In the genomic region with DNA sequence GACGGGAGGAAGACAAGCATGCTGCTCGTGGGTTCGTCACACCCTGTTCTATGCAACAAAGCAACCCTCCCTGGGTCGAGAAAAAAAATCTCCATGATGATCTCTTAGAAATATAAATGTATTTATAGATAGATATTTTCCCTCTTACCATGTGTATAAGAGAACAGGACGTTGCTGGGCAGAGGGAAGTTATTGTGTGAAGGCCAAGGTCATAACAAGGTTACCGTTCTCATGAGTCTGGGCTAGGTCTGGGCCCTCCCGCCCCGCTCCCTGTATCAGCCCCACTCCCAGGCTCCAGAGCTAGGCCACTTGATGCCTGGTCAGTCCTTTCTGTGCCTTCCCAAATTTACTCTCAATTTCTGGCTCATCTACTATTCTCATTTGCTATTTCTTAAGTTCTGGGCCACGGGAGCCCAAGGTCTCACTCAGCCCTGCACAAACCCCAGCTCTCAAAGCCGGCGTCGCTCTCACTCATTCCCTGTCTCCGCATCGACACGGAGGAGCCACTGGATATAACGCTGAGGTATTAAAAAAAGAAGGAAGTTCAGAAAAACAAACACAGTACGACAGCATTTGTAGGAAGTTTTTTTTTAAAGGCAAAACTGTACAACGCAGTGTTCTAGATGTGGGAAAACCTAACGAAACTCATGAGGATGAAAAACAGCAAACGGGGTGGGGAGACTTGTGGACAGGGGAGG, we compare ENCODE assay signal across 8 cellular contexts.
DNase-seq lines count a peak whose midpoint lies in the region; ATAC-seq and TF ChIP-seq lines count a peak whose summit lies in the region.

No MANE protein-coding gene starts in this region.

- H2AK5ac ChIP-seq in H9 (ENCODE audit: insufficient read length, low read length) = no peak overlapping the region

- no peak overlapping the region for H3K23ac ChIP-seq in H9 (ENCODE audit: insufficient read length, low read depth, low read length)

- H3K9me3 Mint-ChIP-seq in H9 = no peaks in the 10 kb centered on the region
- no peaks in the 10 kb centered on the region for H3K9me3 Mint-ChIP-seq in dendritic cell treated with granulocyte-macrophage colony-stimulating factor and Interleukin-4, amounts not matched to agents 40 ng/mL and 50 ng/mL, for 4 days

- H3K4me3 Mint-ChIP-seq in H9 = peak overlapping the region; percentile 47 to 68
- peak overlapping the region; percentile 73 for H3K4me3 Mint-ChIP-seq in dendritic cell treated with granulocyte-macrophage colony-stimulating factor and Interleukin-4, amounts not matched to agents 40 ng/mL and 50 ng/mL, for 4 days

- no peak for TF ChIP-seq CTCF in H9 (conservative IDR thresholded peaks at IDR 0.05)
- no peak for TF ChIP-seq CTCF in RWPE1 (conservative IDR thresholded peaks at IDR 0.05; ENCODE audit: low read depth)
- TF ChIP-seq CTCF in upper lobe of left lung (IDR thresholded peaks at IDR 0.05) = no peak

- no peaks in the 10 kb centered on the region for H3K79me1 ChIP-seq in H9 (ENCODE audit: insufficient read depth, low read depth, low read length, poor library complexity, severe bottlenecking)

- H4K20me1 ChIP-seq in H9 (ENCODE audit: control insufficient read depth, insufficient read depth, insufficient read length) = no peaks in the 10 kb centered on the region

- H3K27me3 ChIP-seq in H9 (ENCODE audit: insufficient read depth, low read length) (no peaks in the 10 kb centered on the region), mononuclear cell (ENCODE audit: insufficient read depth, low read length) (no peaks in the 10 kb centered on the region), upper lobe of left lung (no peaks in the 10 kb centered on the region)

- TF ChIP-seq POLR2A in upper lobe of left lung (IDR thresholded peaks at IDR 0.05) = peak in 1 of 4 donors; percentile 41

- H2BK20ac ChIP-seq in H9 (ENCODE audit: low read depth, low read length, poor library complexity, severe bottlenecking) = no peak overlapping the region

- H3K9ac ChIP-seq in H9 (ENCODE audit: extremely low read depth, insufficient read length, low read length) = no peak overlapping the region

- POLR2A ChIA-PET in RWPE1 (lab: Yijun Ruan, JAX; ENCODE audit: low non-redundant PET) = no interaction called here

- H3K4me1 ChIP-seq in H9 (ENCODE audit: insufficient read depth, low read length) = peaks cover 23% of the 10 kb centered on the region
- H3K4me1 ChIP-seq in mononuclear cell (ENCODE audit: insufficient read depth, low read length) = peaks cover 27% of the 10 kb centered on the region
- peaks cover 27 to 55% (median 45%) of the 10 kb centered on the region in 4 donors for H3K4me1 ChIP-seq in upper lobe of left lung

- H2BK5ac ChIP-seq in H9 (ENCODE audit: insufficient read length, low read length) = no peak overlapping the region

- peak overlapping the region; percentile 14 for H3K4me3 ChIP-seq in mononuclear cell (ENCODE audit: low read length)
- peak overlapping the region in 3 of 4 donors; percentile 30 to 46 (median 46) for H3K4me3 ChIP-seq in upper lobe of left lung

- H3K36me3 Mint-ChIP-seq in H9 (ENCODE audit: insufficient read depth in 1 of 3, low read depth in 3 of 3) = peaks cover 0 to 4% (median 2%) of the 10 kb centered on the region in 3 experiments; a peak in 3 of 7 replicates
- no peaks in the 10 kb centered on the region for H3K36me3 Mint-ChIP-seq in dendritic cell treated with granulocyte-macrophage colony-stimulating factor and Interleukin-4, amounts not matched to agents 40 ng/mL and 50 ng/mL, for 4 days (ENCODE audit: low read depth)

- H3K18ac ChIP-seq in H9 (ENCODE audit: insufficient read length, low read depth, low read length) = no peak overlapping the region

- H3K9me3 ChIP-seq in H9 (ENCODE audit: control insufficient read depth, low read depth, low read length) (no peaks in the 10 kb centered on the region), mononuclear cell (ENCODE audit: low read depth, low read length) (no peaks in the 10 kb centered on the region), upper lobe of left lung (no peaks in the 10 kb centered on the region)

- no peak overlapping the region for H2BK15ac ChIP-seq in H9 (ENCODE audit: low read depth, low read length)

- no peak overlapping the region for H4K5ac ChIP-seq in H9 (ENCODE audit: insufficient read length, low read depth, low read length)

- no peak overlapping the region for H3K56ac ChIP-seq in H9 (ENCODE audit: insufficient read length, low read depth, low read length)

- H3K27ac ChIP-seq in H9 (ENCODE audit: insufficient read length, low read depth, low read length) (no peak overlapping the region), RWPE1 (peak overlapping the region; percentile 90), upper lobe of left lung (peak overlapping the region; percentile 88 to 96 (median 91))

- peaks cover 2% of the 10 kb centered on the region; the same call in 1 of the 2 replicates for H3K79me2 ChIP-seq in H9 (ENCODE audit: insufficient read depth, low read length)

- no peaks in the 10 kb centered on the region; the same call in 1 of the 2 replicates for H3K27me3 Mint-ChIP-seq in H9 (ENCODE audit: low read depth)
- peaks cover 13% of the 10 kb centered on the region for H3K27me3 Mint-ChIP-seq in dendritic cell treated with granulocyte-macrophage colony-stimulating factor and Interleukin-4, amounts not matched to agents 40 ng/mL and 50 ng/mL, for 4 days

- H3K4me2 ChIP-seq in H9 (ENCODE audit: insufficient read depth, insufficient read length, low read length) = no peak overlapping the region

- peaks cover 73 to 79% of the 10 kb centered on the region in 2 experiments for H3K4me1 Mint-ChIP-seq in H9
- H3K4me1 Mint-ChIP-seq in dendritic cell treated with granulocyte-macrophage colony-stimulating factor and Interleukin-4, amounts not matched to agents 40 ng/mL and 50 ng/mL, for 4 days (ENCODE audit: low read depth) = peaks cover 43% of the 10 kb centered on the region

- no peak overlapping the region for H3T11ph ChIP-seq in H9 (ENCODE audit: low read length)

- no peak overlapping the region for H2BK120ac ChIP-seq in H9 (ENCODE audit: low read depth, low read length, poor library complexity, severe bottlenecking)

- peak; percentile 31 to 54 for ATAC-seq in upper lobe of left lung (ENCODE audit: low FRiP score in 2 of 2)

- intact Hi-C loops in dendritic cell treated with granulocyte-macrophage colony-stimulating factor and Interleukin-4, amounts not matched to agents 40 ng/mL and 50 ng/mL, for 4 days (cut with micrococcal nuclease) = loop anchor here (1.0 kb wide), 1 partner anchor 12 kb away; no protein-coding TSS in a partner anchor

- no peak overlapping the region for H3K4ac ChIP-seq in H9 (ENCODE audit: low read depth, low read length)

- DNase-seq in H9 (no peak), RWPE1 (ENCODE audit: low spot score) (no peak), upper lobe of left lung (peak in 1 of 2 donors; percentile 48), NCI-H128 (lab: John Stamatoyannopoulos, UW; ENCODE audit: unreplicated experiment) (no peak), HT-29 (ENCODE audit: low spot score) (no peak), NK-92 (lab: John Stamatoyannopoulos, UW; ENCODE audit: unreplicated experiment) (no peak)

- H3K14ac ChIP-seq in H9 (ENCODE audit: insufficient read depth, low read length) = no peak overlapping the region

- no peaks in the 10 kb centered on the region for H3K36me3 ChIP-seq in upper lobe of left lung

- no peak overlapping the region for H2BK12ac ChIP-seq in H9 (ENCODE audit: insufficient read length, low read depth, low read length)

- peak overlapping the region; percentile 85 to 92 (median 89) for H3K27ac Mint-ChIP-seq in H9
- H3K27ac Mint-ChIP-seq in dendritic cell treated with granulocyte-macrophage colony-stimulating factor and Interleukin-4, amounts not matched to agents 40 ng/mL and 50 ng/mL, for 4 days = peak overlapping the region; percentile 96

- H4K91ac ChIP-seq in H9 (ENCODE audit: insufficient read length, low read depth, low read length) = no peak overlapping the region

- H4K8ac ChIP-seq in H9 (replicated peaks; ENCODE audit: insufficient read length, low read depth, low read length) = no peak overlapping the region

- CTCF ChIA-PET in RWPE1 (lab: Yijun Ruan, JAX) = no interaction called here

- no peaks in the 10 kb centered on the region for H3K23me2 ChIP-seq in H9 (ENCODE audit: insufficient read length, low read depth, low read length, poor library complexity, severe bottlenecking)

- H2AFZ ChIP-seq in H9 (ENCODE audit: low read length) = no peak overlapping the region

- WGBS in H9 (ENCODE audit: extremely low coverage, insufficient read length, low lambda C conversion rate) = no CpG with 5 or more reads among the region's 20 CpGs
- WGBS in upper lobe of left lung, 2 donors = 16 to 17% methylated on average over 19 to 20 of the region's 20 CpGs

- no peak for TF ChIP-seq EP300 in upper lobe of left lung (IDR thresholded peaks at IDR 0.05)
